In the genomic region with DNA sequence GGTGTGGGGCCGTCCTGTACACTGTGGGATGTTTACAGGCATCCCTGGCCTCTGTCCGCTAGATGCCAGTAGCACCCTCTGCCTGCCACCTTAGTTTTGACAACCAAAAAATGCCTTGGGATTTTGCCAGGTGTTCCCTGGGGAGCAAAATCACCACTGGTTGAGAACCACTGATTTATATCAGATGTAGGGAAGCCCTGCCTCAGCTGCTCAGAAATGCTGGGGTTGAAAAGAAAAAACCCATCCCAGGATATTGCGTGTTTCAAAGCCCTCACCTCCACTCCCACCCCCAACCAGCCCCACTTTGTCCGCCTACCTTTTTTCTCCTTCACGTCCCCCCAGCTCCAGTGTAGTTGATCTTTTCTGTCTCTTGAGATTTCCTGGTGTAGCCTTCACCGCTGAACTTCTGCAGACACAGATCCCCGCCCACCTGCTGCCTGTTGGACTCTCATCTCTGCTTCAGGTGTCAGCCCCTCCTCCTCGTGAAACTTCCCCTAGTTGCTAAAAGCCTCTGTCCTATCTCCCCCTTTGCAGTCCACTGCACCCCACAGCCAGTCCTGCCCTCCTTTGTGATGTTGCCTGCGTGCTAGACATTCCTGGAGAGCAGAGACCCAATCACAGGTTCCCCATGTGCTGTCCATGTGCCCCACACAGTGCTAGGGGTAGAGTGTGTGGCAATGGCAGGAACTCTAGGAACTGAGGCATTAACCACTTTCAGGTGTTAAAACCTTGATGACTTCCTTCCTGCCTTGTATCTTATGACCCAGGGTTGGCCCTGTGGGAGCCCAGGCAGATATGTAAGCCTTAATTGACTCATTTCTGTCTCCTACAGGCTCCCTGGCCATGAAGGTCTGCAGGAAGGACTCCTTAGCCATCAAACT, we compare ENCODE assay signal across 9 cellular contexts.
DNase-seq lines count a peak whose midpoint lies in the region; ATAC-seq and TF ChIP-seq lines count a peak whose summit lies in the region.
"Had no signal": no experiment of that assay in that cellular context is flagged by ENCODE, and none has a peak within 500 bp of the region (broad histone marks: within the 10 kb centered on the region; RNA-seq: fewer than 3 reads in every experiment).

No MANE protein-coding gene starts in this region.

- no peak overlapping the region for H2AFZ ChIP-seq in OCI-LY1 (ENCODE audit: low read length)

- no peaks in the 10 kb centered on the region for H3K79me2 ChIP-seq in OCI-LY1 (ENCODE audit: insufficient read depth, low read length)

- no peak overlapping the region for H3K4me2 ChIP-seq in OCI-LY1 (ENCODE audit: low read length)

- H3K9me2 ChIP-seq in OCI-LY1 (ENCODE audit: low read depth, low read length): no peaks in the 10 kb centered on the region

- H3K36me3 ChIP-seq in OCI-LY1 (ENCODE audit: insufficient read depth, low read length): no peaks in the 10 kb centered on the region

- no peaks in the 10 kb centered on the region for H3F3A ChIP-seq in OCI-LY1 (ENCODE audit: insufficient read depth, low read length)

- H3K9ac ChIP-seq in OCI-LY1 (ENCODE audit: low read length): no peak overlapping the region

- H3K27ac ChIP-seq in OCI-LY1 (ENCODE audit: low read depth, low read length, poor library complexity, severe bottlenecking): no peak overlapping the region
- H3K27ac ChIP-seq: epithelial cell of prostate had no signal

- peak; percentile 15 for DNase-seq in stimulated activated CD4-positive, alpha-beta T cell treated with anti-CD3 and anti-CD28 coated beads, Interleukin-15, amount 100 ng/mL, for 24 hours
- DNase-seq in stimulated activated CD4-positive, alpha-beta T cell treated with anti-CD3 and anti-CD28 coated beads, Interleukin-4, amount 100 ng/mL, for 24 hours: no peak
- DNase-seq in fibroblast of villous mesenchyme (ENCODE audit: low read depth) (peak; percentile 5), medulla oblongata (ENCODE audit: extremely low spot score) (no peak), NOMO-1 treated with dmso at 0.1 percent for 144 hours (lab: John Stamatoyannopoulos, UW; ENCODE audit: unreplicated experiment) (no peak), HuH-7.5 (ENCODE audit: low spot score) (no peak)

- no peak overlapping the region for H3K4me3 ChIP-seq in OCI-LY1 (ENCODE audit: low read depth, low read length, poor library complexity, severe bottlenecking)
- no peak overlapping the region for H3K4me3 ChIP-seq in fibroblast of villous mesenchyme (ENCODE audit: low read depth, low read length)

- H3K9me3 ChIP-seq in OCI-LY1 (ENCODE audit: low read length): no peaks in the 10 kb centered on the region

- ATAC-seq in HG02623 (IDR thresholded peaks at IDR 0.05; ENCODE audit: unreplicated experiment): peak; percentile 84

- H4K20me1 ChIP-seq in OCI-LY1 (ENCODE audit: insufficient read depth, low read length): no peaks in the 10 kb centered on the region

- no peaks in the 10 kb centered on the region; the same call in 1 of the 2 replicates for H3K27me3 ChIP-seq in OCI-LY1 (ENCODE audit: insufficient read depth, low read length)

- H3K4me1 ChIP-seq in OCI-LY1 (ENCODE audit: insufficient read depth, low read length, severe bottlenecking): peaks cover 9% of the 10 kb centered on the region

- TF ChIP-seq CTCF in OCI-LY1 (IDR thresholded peaks at IDR 0.05; ENCODE audit: low read length): peak; percentile 63
- peak; percentile 16 for TF ChIP-seq CTCF in fibroblast of villous mesenchyme (IDR thresholded peaks at IDR 0.05; ENCODE audit: insufficient read depth, low read depth, low read length)

Comparison
In these comparisons a context has a peak if more than half of its experiments do, and no peak if none do; other contexts are left out.
1. DNase-seq: peak in stimulated activated CD4-positive, alpha-beta T cell treated with anti-CD3 and anti-CD28 coated beads, Interleukin-15, amount 100 ng/mL, for 24 hours (single experiment) and fibroblast of villous mesenchyme (single experiment); none in stimulated activated CD4-positive, alpha-beta T cell treated with anti-CD3 and anti-CD28 coated beads, Interleukin-4, amount 100 ng/mL, for 24 hours (single experiment), medulla oblongata (single experiment), NOMO-1 treated with dmso at 0.1 percent for 144 hours (single experiment) and HuH-7.5 (single experiment).